ENCODE assay signal across 1 cellular context in genomic region chr1:212608209-212608955, GRCh38.
TF ChIP-seq lines count a peak whose summit lies in the region.

Gene ATF3 (plus strand): TSS chr1:212608761. CDS start chr1:212615022, 6,261 bp downstream.

TF ChIP-seq in HCT116, 20 proteins besides CTCF, POLR2A, EP300 and RAD21 (continued from another document):
- TF ChIP-seq MAX (IDR thresholded peaks at IDR 0.05), result peak; percentile 69
TF ChIP-seq in HCT116: peak in this region for 14.
